1 cellular context compared by ENCODE assay signal in the genomic region with DNA sequence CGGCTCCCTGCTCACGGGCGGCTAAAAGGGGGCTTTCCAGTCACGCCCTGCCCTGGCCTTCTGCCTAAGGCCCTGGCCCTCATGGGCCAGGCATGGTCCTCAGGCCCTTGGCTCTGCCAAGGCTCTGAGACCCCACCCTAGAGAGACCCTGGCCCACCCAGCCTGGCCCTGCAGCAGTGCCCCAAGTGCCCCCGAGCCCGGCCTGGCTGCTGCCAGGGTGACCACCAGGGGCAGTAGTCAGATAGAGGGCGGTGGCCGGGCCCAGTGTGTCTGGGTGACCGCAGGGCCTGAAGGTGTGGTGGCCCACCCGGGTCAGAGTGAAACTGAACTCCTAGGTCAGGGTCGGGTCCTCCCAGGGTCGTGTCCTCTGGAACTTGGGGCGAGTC.
TF ChIP-seq lines count a peak whose summit lies in the region.

No MANE protein-coding gene starts in this region.

TF ChIP-seq in IMR-90, 13 proteins besides CTCF, POLR2A, EP300 and RAD21:
- TF ChIP-seq MXI1 (IDR thresholded peaks at IDR 0.05; ENCODE audit: borderline replicate concordance, low read depth, low read length) (no peak), FOS (IDR thresholded peaks at IDR 0.05; ENCODE audit: low read depth, low read length) (no peak), RCOR1 (IDR thresholded peaks at IDR 0.05; ENCODE audit: insufficient replicate concordance, low read length) (no peak), BHLHE40 (IDR thresholded peaks at IDR 0.05; ENCODE audit: low read depth, low read length) (no peak), NFE2L2 (IDR thresholded peaks at IDR 0.05; ENCODE audit: low read depth, low read length) (no peak), MAZ (IDR thresholded peaks at IDR 0.05; ENCODE audit: borderline replicate concordance, low read depth, low read length) (no peak), RFX5 (IDR thresholded peaks at IDR 0.05; ENCODE audit: low read depth, low read length) (no peak), CEBPB (IDR thresholded peaks at IDR 0.05; ENCODE audit: low read depth, low read length) (no peak), SMC3 (IDR thresholded peaks at IDR 0.05; ENCODE audit: low read depth, low read length) (no peak), MAFK (IDR thresholded peaks at IDR 0.05; ENCODE audit: low read depth, low read length) (no peak), CHD1 (IDR thresholded peaks at IDR 0.05; ENCODE audit: low read depth, low read length) (no peak)
- TF ChIP-seq, protein P1, sequence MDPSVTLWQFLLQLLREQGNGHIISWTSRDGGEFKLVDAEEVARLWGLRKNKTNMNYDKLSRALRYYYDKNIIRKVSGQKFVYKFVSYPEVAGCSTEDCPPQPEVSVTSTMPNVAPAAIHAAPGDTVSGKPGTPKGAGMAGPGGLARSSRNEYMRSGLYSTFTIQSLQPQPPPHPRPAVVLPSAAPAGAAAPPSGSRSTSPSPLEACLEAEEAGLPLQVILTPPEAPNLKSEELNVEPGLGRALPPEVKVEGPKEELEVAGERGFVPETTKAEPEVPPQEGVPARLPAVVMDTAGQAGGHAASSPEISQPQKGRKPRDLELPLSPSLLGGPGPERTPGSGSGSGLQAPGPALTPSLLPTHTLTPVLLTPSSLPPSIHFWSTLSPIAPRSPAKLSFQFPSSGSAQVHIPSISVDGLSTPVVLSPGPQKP (IDR thresholded peaks at IDR 0.05; ENCODE audit: borderline replicate concordance, low read depth, low read length), result no peak
- TF ChIP-seq, protein P2, sequence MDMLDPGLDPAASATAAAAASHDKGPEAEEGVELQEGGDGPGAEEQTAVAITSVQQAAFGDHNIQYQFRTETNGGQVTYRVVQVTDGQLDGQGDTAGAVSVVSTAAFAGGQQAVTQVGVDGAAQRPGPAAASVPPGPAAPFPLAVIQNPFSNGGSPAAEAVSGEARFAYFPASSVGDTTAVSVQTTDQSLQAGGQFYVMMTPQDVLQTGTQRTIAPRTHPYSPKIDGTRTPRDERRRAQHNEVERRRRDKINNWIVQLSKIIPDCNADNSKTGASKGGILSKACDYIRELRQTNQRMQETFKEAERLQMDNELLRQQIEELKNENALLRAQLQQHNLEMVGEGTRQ (IDR thresholded peaks at IDR 0.05; ENCODE audit: low read depth, low read length), result no peak
TF ChIP-seq in IMR-90: peak in this region for 0.
